ENCODE assay signal across 17 cellular contexts in the genomic region with DNA sequence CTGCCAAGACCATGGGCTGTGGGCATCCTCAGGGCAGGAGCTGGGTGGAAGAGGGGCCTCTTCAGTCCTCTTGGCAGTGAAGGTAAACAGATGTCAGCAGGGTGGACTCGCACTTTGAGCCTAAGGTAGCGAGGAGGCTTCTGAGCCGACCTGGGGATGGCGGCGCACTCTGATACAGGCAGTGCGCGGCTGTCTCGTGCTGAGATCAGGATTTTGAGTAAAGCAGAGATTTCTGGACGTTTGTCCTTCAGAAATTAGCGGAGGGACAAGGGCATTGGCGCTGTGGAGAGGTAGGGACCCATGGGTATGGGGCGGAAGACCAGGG. TPM values are rescaled to one million over a fixed set of nuclear protein-coding genes. Genes with fewer than 3 reads are reported as not detected.
DNase-seq lines count a peak whose midpoint lies in the region; ATAC-seq and TF ChIP-seq lines count a peak whose summit lies in the region.
"Had no signal": no experiment of that assay in that cellular context is flagged by ENCODE, and none has a peak within 500 bp of the region (broad histone marks: within the 10 kb centered on the region; RNA-seq: fewer than 3 reads in every experiment).

No MANE protein-coding gene starts in this region.

- WGBS in psoas muscle, 3 donors = 92 to 96% (median 94%) methylated on average over 12 of the region's 12 CpGs
- WGBS in esophagus squamous epithelium, 2 donors = 91 to 96% methylated on average over 12 of the region's 12 CpGs

- H3K9me3 ChIP-seq in BLaER1 (peaks cover 8% of the 10 kb centered on the region; the same call in 1 of the 2 replicates), psoas muscle (no peaks in the 10 kb centered on the region), esophagus squamous epithelium (no peaks in the 10 kb centered on the region)

- no peaks in the 10 kb centered on the region for H3K27me3 ChIP-seq in BLaER1
- no peaks in the 10 kb centered on the region for H3K27me3 ChIP-seq in psoas muscle (ENCODE audit: insufficient read depth in 3 of 3, low read length in 2 of 3)
- no peaks in the 10 kb centered on the region for H3K27me3 ChIP-seq in esophagus squamous epithelium

- H3K36me3 ChIP-seq in BLaER1 (peaks cover 37% of the 10 kb centered on the region), psoas muscle (ENCODE audit: insufficient read depth in 1 of 2, low read depth in 1 of 2) (peaks cover 0 to 17% of the 10 kb centered on the region in 2 donors), esophagus squamous epithelium (peaks cover 0 to 45% (median 0%) of the 10 kb centered on the region in 3 donors)

- no peak for TF ChIP-seq POLR2A in esophagus squamous epithelium (IDR thresholded peaks at IDR 0.05)

- H3K9ac ChIP-seq in BLaER1 = no peak overlapping the region

- H3K36me3 Mint-ChIP-seq in CD14-positive monocyte = peaks cover 27 to 49% of the 10 kb centered on the region in 2 donors
- peaks cover 58% of the 10 kb centered on the region for H3K36me3 Mint-ChIP-seq in dendritic cell treated with granulocyte-macrophage colony-stimulating factor and Interleukin-4, amounts not matched to agents 40 ng/mL and 50 ng/mL, for 4 days (ENCODE audit: low read depth)

- H3K27ac ChIP-seq in BLaER1 (peak overlapping the region; percentile 46; the same call in 1 of the 2 replicates), psoas muscle (peak overlapping the region; percentile 95), esophagus squamous epithelium (no peak overlapping the region)
- H3K27ac ChIP-seq: C4-2B, SK-N-MC had no signal

- DNase-seq in CD14-positive monocyte (ENCODE audit: low spot score) = no peak
- DNase-seq in psoas muscle = no peak
- DNase-seq in SIG-M5 treated with dmso at 0.1 percent for 504 hours (lab: John Stamatoyannopoulos, UW; ENCODE audit: unreplicated experiment) = no peak
- DNase-seq in esophagus squamous epithelium (lab: John Stamatoyannopoulos, UW) = no peak
- DNase-seq: DMS 273 treated with DMSO at 0.1 percent for 48 hours, KG1, NCI-H1436, NCI-H446 treated with DMSO at 0.1 percent for 48 hours, NCI-H774, Right ventricle myocardium superior had no signal

- H3K4me2 ChIP-seq in BLaER1 = peak overlapping the region; percentile 65

- peaks cover 72% of the 10 kb centered on the region for H4K20me1 ChIP-seq in BLaER1

- peaks cover 0 to 2% (median 0%) of the 10 kb centered on the region in 7 donors for H3K9me3 Mint-ChIP-seq in CD14-positive monocyte
- no peaks in the 10 kb centered on the region for H3K9me3 Mint-ChIP-seq in dendritic cell treated with granulocyte-macrophage colony-stimulating factor and Interleukin-4, amounts not matched to agents 40 ng/mL and 50 ng/mL, for 4 days

- peaks cover 50% of the 10 kb centered on the region for H3K4me1 Mint-ChIP-seq in CD14-positive monocyte
- peaks cover 53% of the 10 kb centered on the region for H3K4me1 Mint-ChIP-seq in dendritic cell treated with granulocyte-macrophage colony-stimulating factor and Interleukin-4, amounts not matched to agents 40 ng/mL and 50 ng/mL, for 4 days (ENCODE audit: low read depth)

- H3K4me3 ChIP-seq in BLaER1 (no peak overlapping the region), psoas muscle (no peak overlapping the region), esophagus squamous epithelium (no peak overlapping the region)
- H3K4me3 ChIP-seq: SK-N-MC had no signal

- peaks cover 62% of the 10 kb centered on the region for H3K4me1 ChIP-seq in BLaER1
- H3K4me1 ChIP-seq in psoas muscle = peaks cover 46% of the 10 kb centered on the region
- H3K4me1 ChIP-seq in esophagus squamous epithelium = peaks cover 34 to 52% (median 40%) of the 10 kb centered on the region in 3 donors

- ATAC-seq in psoas muscle (no peak), GM18867 (IDR thresholded peaks at IDR 0.05; ENCODE audit: unreplicated experiment) (no peak)

- TF ChIP-seq CTCF in CD14-positive monocyte (IDR thresholded peaks at IDR 0.05) (no peak), psoas muscle (IDR thresholded peaks at IDR 0.05) (no peak), esophagus squamous epithelium (IDR thresholded peaks at IDR 0.05) (no peak)

- no peak overlapping the region for H3K4me3 Mint-ChIP-seq in CD14-positive monocyte
- no peak overlapping the region for H3K4me3 Mint-ChIP-seq in dendritic cell treated with granulocyte-macrophage colony-stimulating factor and Interleukin-4, amounts not matched to agents 40 ng/mL and 50 ng/mL, for 4 days

- peak overlapping the region in 6 of 7 donors; percentile 3 to 88 (median 66) for H3K27ac Mint-ChIP-seq in CD14-positive monocyte
- peak overlapping the region; percentile 72 for H3K27ac Mint-ChIP-seq in dendritic cell treated with granulocyte-macrophage colony-stimulating factor and Interleukin-4, amounts not matched to agents 40 ng/mL and 50 ng/mL, for 4 days

- H3K27me3 Mint-ChIP-seq in CD14-positive monocyte (ENCODE audit: low read depth in 3 of 3) = peaks cover 0 to 2% (median 1%) of the 10 kb centered on the region in 3 donors
- H3K27me3 Mint-ChIP-seq in dendritic cell treated with granulocyte-macrophage colony-stimulating factor and Interleukin-4, amounts not matched to agents 40 ng/mL and 50 ng/mL, for 4 days = no peaks in the 10 kb centered on the region

- intact Hi-C loops in CD14-positive monocyte (cut with micrococcal nuclease) (no loop called here), psoas muscle (cut with DNase I) (no loop called here), esophagus squamous epithelium (cut with DNase I) (no loop called here)
- intact Hi-C loops in dendritic cell treated with granulocyte-macrophage colony-stimulating factor and Interleukin-4, amounts not matched to agents 40 ng/mL and 50 ng/mL, for 4 days (cut with micrococcal nuclease) = no loop called here

RNA-seq across cellular contexts. Expression of a gene that starts 6.8 kb away (rescaled TPM):
- 10 to 100 TPM; 10.0 to 10.9 TPM for polyA plus RNA-seq in CD14-positive monocyte
- total RNA-seq in psoas muscle = 10 to 100 TPM; 12.3 to 20.2 (median 14.4) TPM
- 10 to 100 TPM; 14.7 to 16.3 (median 15.7) TPM for polyA plus RNA-seq in psoas muscle
- total RNA-seq in esophagus squamous epithelium = 10 to 100 TPM; 14.2 to 31.4 (median 20.3) TPM

RNA-seq across cellular contexts. Expression of a gene that starts 26.9 kb away (rescaled TPM):
- polyA plus RNA-seq in CD14-positive monocyte (10 to 100 TPM; 11.4 to 12.1 TPM), psoas muscle (10 to 100 TPM; 26.5 to 39.9 (median 27.2) TPM)
- total RNA-seq in psoas muscle (10 to 100 TPM; 18.3 to 26.3 (median 22.0) TPM), esophagus squamous epithelium (10 to 100 TPM; 15.9 to 24.0 (median 20.4) TPM)

RNA-seq across cellular contexts. Expression of a gene that starts 29.9 kb away (rescaled TPM):
- polyA plus RNA-seq in CD14-positive monocyte (under 1 TPM; 0.29 to 0.57 TPM), psoas muscle (under 1 TPM; 0.06 to 0.38 (median 0.27) TPM)
- total RNA-seq in psoas muscle (under 1 TPM in 3 of 4 donors, not detected in 1; 0.19 to 0.39 (median 0.27) TPM), esophagus squamous epithelium (under 1 TPM in 3 of 4 donors, not detected in 1; 0.09 to 0.95 (median 0.59) TPM)

RNA-seq across cellular contexts. Expression of a gene that starts 34.1 kb away (rescaled TPM):
- polyA plus RNA-seq in CD14-positive monocyte = not detected
- total RNA-seq in psoas muscle = 1 to 10 TPM in 2 of 4 donors, under 1 TPM in 2; 0.30 to 2.0 (median 0.82) TPM
- under 1 TPM; 0.31 to 0.61 (median 0.36) TPM for polyA plus RNA-seq in psoas muscle
- total RNA-seq in esophagus squamous epithelium = 1 to 10 TPM in 1 of 4 donors, under 1 TPM in 3; under 0.01 to 1.8 (median 0.29) TPM
- total RNA-seq: H4 had no signal

RNA-seq across cellular contexts. Expression of a gene that starts 36.5 kb away (rescaled TPM):
- polyA plus RNA-seq in CD14-positive monocyte (not detected), psoas muscle (not detected)
- total RNA-seq in psoas muscle (not detected), esophagus squamous epithelium (not detected)
- total RNA-seq: H4, OCI-LY7, Right ventricle myocardium superior had no signal

Comparison
In these comparisons a context has a peak if more than half of its experiments do, and no peak if none do; other contexts are left out.
1. H3K27ac ChIP-seq: peak in BLaER1 (single experiment) and psoas muscle (single experiment); none in esophagus squamous epithelium (0 of 4).